Comparison of ENCODE assay signal across 8 cellular contexts in the genomic region with DNA sequence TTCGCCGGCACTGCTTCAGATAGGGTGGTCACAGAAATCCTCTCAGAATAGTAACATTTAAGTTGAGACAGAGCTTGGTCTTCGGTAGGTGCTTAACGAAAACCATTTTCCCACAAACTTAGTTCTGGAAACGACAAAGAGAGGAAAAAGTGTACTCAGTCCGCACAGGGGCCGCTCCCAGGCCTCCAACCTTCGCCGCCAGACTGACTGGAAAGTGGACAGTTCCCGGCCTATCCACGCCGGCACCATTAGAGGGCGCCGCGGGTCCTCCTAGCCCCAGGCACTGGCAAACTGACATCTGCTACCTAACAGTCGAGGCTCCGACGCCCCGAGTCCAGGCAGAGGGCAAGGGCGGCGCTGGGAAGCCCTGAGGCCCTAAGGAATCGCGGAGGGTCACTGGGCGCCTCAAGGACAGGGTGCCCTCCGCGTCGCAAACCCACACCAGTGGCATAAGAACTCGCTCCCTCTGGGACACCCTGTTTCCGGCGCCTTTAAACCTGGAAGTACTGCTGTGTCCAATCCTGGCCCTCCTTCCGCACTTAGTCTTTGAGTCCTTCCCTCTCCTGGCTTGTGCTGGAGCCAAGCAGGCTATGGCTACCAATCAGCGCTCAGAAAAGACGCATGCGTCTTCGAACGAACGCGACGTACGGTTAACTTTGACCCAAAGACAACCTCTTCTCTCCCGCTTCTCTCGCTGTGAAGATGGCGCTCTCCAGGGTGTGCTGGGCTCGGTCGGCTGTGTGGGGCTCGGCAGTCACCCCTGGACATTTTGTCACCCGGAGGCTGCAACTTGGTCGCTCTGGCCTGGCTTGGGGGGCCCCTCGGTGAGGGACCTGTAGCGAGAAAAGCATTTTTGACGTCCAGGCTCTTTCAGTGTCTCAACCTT. TPM values are rescaled to one million over a fixed set of nuclear protein-coding genes. Genes with fewer than 3 reads are reported as not detected.
DNase-seq lines count a peak whose midpoint lies in the region; ATAC-seq and TF ChIP-seq lines count a peak whose summit lies in the region.

A gene with protein sequence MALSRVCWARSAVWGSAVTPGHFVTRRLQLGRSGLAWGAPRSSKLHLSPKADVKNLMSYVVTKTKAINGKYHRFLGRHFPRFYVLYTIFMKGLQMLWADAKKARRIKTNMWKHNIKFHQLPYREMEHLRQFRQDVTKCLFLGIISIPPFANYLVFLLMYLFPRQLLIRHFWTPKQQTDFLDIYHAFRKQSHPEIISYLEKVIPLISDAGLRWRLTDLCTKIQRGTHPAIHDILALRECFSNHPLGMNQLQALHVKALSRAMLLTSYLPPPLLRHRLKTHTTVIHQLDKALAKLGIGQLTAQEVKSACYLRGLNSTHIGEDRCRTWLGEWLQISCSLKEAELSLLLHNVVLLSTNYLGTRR (plus strand): TSS at position 673 of the 886 bp plus-strand sequence. CDS start 30 bp downstream, at position 703.

- H3K27ac Mint-ChIP-seq in activated naive CD4-positive, alpha-beta T cell treated with anti-CD3 and anti-CD28 coated beads, Interleukin-2, amount 50 U/mL, for 72 hours = peak within 1 kb of the TSS; percentile 90 to 93

- peak; percentile 97 for DNase-seq in GM12864 (ENCODE audit: low read depth)
- peak; percentile 96 for DNase-seq in NCI-H1092 treated with DMSO at 0.1 percent for 48 hours (lab: John Stamatoyannopoulos, UW)
- peak; percentile 80 for DNase-seq in SKM-1 (lab: John Stamatoyannopoulos, UW; ENCODE audit: unreplicated experiment)
- DNase-seq in activated naive CD4-positive, alpha-beta T cell treated with anti-CD3 and anti-CD28 coated beads, Interleukin-2, amount 50 U/mL, for 72 hours (ENCODE audit: low spot score in 2 of 2) = peak; percentile 90 to 94
- peak; percentile 95 for DNase-seq in glomerular visceral epithelial cell (ENCODE audit: extremely low spot score)
- DNase-seq in omental fat pad (ENCODE audit: low spot score) = peak; percentile 77
- peak; percentile 98 for DNase-seq in testis

- no peak for TF ChIP-seq POLR2A in testis (IDR thresholded peaks at IDR 0.05)

- H3K4me3 ChIP-seq in GM12864 (ENCODE audit: low read depth, low read length) (peak within 1 kb of the TSS; percentile 75), testis (peak within 1 kb of the TSS; percentile 76 to 88)

- H3K27me3 ChIP-seq in testis = no peaks in the 10 kb centered on the region

- TF ChIP-seq CTCF in GM12864 (IDR thresholded peaks at IDR 0.05; ENCODE audit: low read depth, low read length, missing control alignments) (peak; percentile 85), omental fat pad (IDR thresholded peaks at IDR 0.05) (peak in 2 of 3 donors; percentile 6 to 78), testis (IDR thresholded peaks at IDR 0.05) (peak; percentile 75 to 88 (median 82))

- H3K36me3 Mint-ChIP-seq in activated naive CD4-positive, alpha-beta T cell treated with anti-CD3 and anti-CD28 coated beads, Interleukin-2, amount 50 U/mL, for 72 hours = peaks cover 11 to 15% of the 10 kb centered on the region in 2 donors

- peak within 1 kb of the TSS; percentile 95 to 96 for H3K27ac ChIP-seq in testis

- ATAC-seq in HG02623 (IDR thresholded peaks at IDR 0.05; ENCODE audit: unreplicated experiment) (peak; percentile 97), omental fat pad (ENCODE audit: low FRiP score) (peak; percentile 99)
- ATAC-seq in activated naive CD4-positive, alpha-beta T cell treated with anti-CD3 and anti-CD28 coated beads, Interleukin-2, amount 50 U/mL, for 72 hours = peak; percentile 98

- peaks cover 17% of the 10 kb centered on the region for H3K4me1 ChIP-seq in testis

- H3K36me3 ChIP-seq in testis (ENCODE audit: low read depth, missing control alignments) = no peaks in the 10 kb centered on the region

- intact Hi-C loops in testis (cut with DNase I; ENCODE audit: low total_unique reads) = no loop called here

- H3K9me3 ChIP-seq in testis = no peaks in the 10 kb centered on the region

- WGBS in testis, 2 donors = 2 to 6% methylated on average over 16 to 45 of the region's 51 CpGs

- no peaks in the 10 kb centered on the region for H3K9me3 Mint-ChIP-seq in activated naive CD4-positive, alpha-beta T cell treated with anti-CD3 and anti-CD28 coated beads, Interleukin-2, amount 50 U/mL, for 72 hours

RNA-seq across cellular contexts. Expression of the gene that starts here (rescaled TPM):
- total RNA-seq in activated naive CD4-positive, alpha-beta T cell treated with anti-CD3 and anti-CD28 coated beads, Interleukin-2, amount 50 U/mL, for 72 hours = 100 to 1,000 TPM in 1 of 2 donors, 10 to 100 TPM in 1; 91.0 to 124 TPM
- total RNA-seq in omental fat pad (10 to 100 TPM; 38.9 to 68.4 (median 60.5) TPM), testis (10 to 100 TPM; 72.7 to 75.3 TPM)
- polyA plus RNA-seq in testis (ENCODE audit: insufficient read depth, low read depth, low replicate concordance) = 61.2 TPM

Comparison
In these comparisons a context has a peak if more than half of its experiments do, and no peak if none do; other contexts are left out.
1. Peak in every context shown above with its lines: DNase-seq, ATAC-seq, H3K4me3 ChIP-seq and H3K27ac ChIP-seq.